ENCODE assay signal across 8 cellular contexts in genomic region chrX:130902446-130902782, GRCh38. TPM values are rescaled to one million over a fixed set of nuclear protein-coding genes. Genes with fewer than 3 reads are reported as not detected.
DNase-seq lines count a peak whose midpoint lies in the region; ATAC-seq and TF ChIP-seq lines count a peak whose summit lies in the region.

No MANE protein-coding gene starts in this region.

- TF ChIP-seq POLR2A in breast epithelium (IDR thresholded peaks at IDR 0.05), result no peak

- CTCF ChIA-PET in AG04450 (lab: Charles Lee), result interaction anchor here (0.6 to 0.7 kb wide), 3 partner anchors 10 to 361 kb away, joined by 3 to 6 read pairs (median 4); no protein-coding TSS in a partner anchor

- H3K4me1 ChIP-seq in breast epithelium, result no peaks in the 10 kb centered on the region
- H3K4me1 ChIP-seq in mucosa of descending colon (ENCODE audit: low read depth), result no peaks in the 10 kb centered on the region

- no peaks in the 10 kb centered on the region for H3K27me3 ChIP-seq in AG04450 (ENCODE audit: control insufficient read depth, insufficient read depth, low read length)
- no peaks in the 10 kb centered on the region for H3K27me3 ChIP-seq in HL-60 (ENCODE audit: insufficient read depth, poor library complexity, severe bottlenecking)
- H3K27me3 ChIP-seq in breast epithelium, result peaks cover 0 to 27% of the 10 kb centered on the region in 2 donors

- no peaks in the 10 kb centered on the region for H3K36me3 ChIP-seq in breast epithelium
- no peaks in the 10 kb centered on the region for H3K36me3 ChIP-seq in mucosa of descending colon (ENCODE audit: low read depth)

- H3K27ac ChIP-seq in AG04450 (ENCODE audit: low read depth, low read length), result no peak overlapping the region
- peak overlapping the region; percentile 89 for H3K27ac ChIP-seq in HL-60 (replicated peaks)
- no peak overlapping the region for H3K27ac ChIP-seq in breast epithelium

- no peaks in the 10 kb centered on the region for H3K9me3 ChIP-seq in AG04450 (ENCODE audit: control insufficient read depth, insufficient read depth, low read length)
- no peaks in the 10 kb centered on the region for H3K9me3 ChIP-seq in breast epithelium
- no peaks in the 10 kb centered on the region for H3K9me3 ChIP-seq in mucosa of descending colon

- TF ChIP-seq CTCF in AG04450 (IDR thresholded peaks at IDR 0.05; ENCODE audit: low read depth, low read length) (no peak), HL-60 (IDR thresholded peaks at IDR 0.05; ENCODE audit: insufficient read depth, low read length) (no peak), breast epithelium (IDR thresholded peaks at IDR 0.05) (no peak), mucosa of descending colon (IDR thresholded peaks at IDR 0.05) (no peak)

- ATAC-seq in mucosa of descending colon (no peak), GM19328 (IDR thresholded peaks at IDR 0.05; ENCODE audit: unreplicated experiment) (no peak)

- H3K4me3 ChIP-seq in AG04450 (ENCODE audit: low read depth, low read length) (peak overlapping the region; percentile 72), HL-60 (replicated peaks; ENCODE audit: insufficient read depth, low read length) (peak overlapping the region; percentile 71), breast epithelium (peak overlapping the region; percentile 60 to 64 (median 63)), mucosa of descending colon (peak overlapping the region; percentile 44)

- no peak for DNase-seq in AG04450 (ENCODE audit: low read depth, low spot score)
- DNase-seq in HL-60 (ENCODE audit: low read depth in 1 of 2, low spot score in 1 of 2), result no peak
- DNase-seq in breast epithelium (ENCODE audit: low spot score in 2 of 2), result no peak
- DNase-seq in mucosa of descending colon, result no peak
- DNase-seq in effector CD4-positive, alpha-beta T cell, result no peak
- DNase-seq in NCI-H82 (lab: John Stamatoyannopoulos, UW), result no peak
- no peak for DNase-seq in AG08396 (ENCODE audit: low spot score)

- intact Hi-C loops in breast epithelium (cut with DNase I; ENCODE audit: low total_unique reads), result no loop called here
- intact Hi-C loops in mucosa of descending colon (cut with DNase I, micrococcal nuclease), result no loop called here

- POLR2A ChIA-PET in AG04450 (lab: Yijun Ruan, JAX), result interaction anchor here (0.7 kb wide), 1 partner anchor 94 kb away, joined by 5 read pairs; no protein-coding TSS in a partner anchor

RNA-seq across cellular contexts. Expression of gene ENOX2, which starts 0.6 kb away (rescaled TPM):
- 15.5 and 16.8 TPM in 2 replicates for polyA plus RNA-seq in AG04450 (2011; rRNA removed)
- polyA minus RNA-seq in AG04450 (2011; rRNA and poly(A)+ RNA removed), result 8.6 and 9.9 TPM in 2 replicates
- total RNA-seq in breast epithelium (10 to 100 TPM; 11.5 to 20.3 (median 15.2) TPM), mucosa of descending colon (10 to 100 TPM in 2 of 3 donors, 1 to 10 TPM in 1; 8.2 to 19.9 (median 11.5) TPM)
